20 cellular contexts compared by ENCODE assay signal in the genomic region with DNA sequence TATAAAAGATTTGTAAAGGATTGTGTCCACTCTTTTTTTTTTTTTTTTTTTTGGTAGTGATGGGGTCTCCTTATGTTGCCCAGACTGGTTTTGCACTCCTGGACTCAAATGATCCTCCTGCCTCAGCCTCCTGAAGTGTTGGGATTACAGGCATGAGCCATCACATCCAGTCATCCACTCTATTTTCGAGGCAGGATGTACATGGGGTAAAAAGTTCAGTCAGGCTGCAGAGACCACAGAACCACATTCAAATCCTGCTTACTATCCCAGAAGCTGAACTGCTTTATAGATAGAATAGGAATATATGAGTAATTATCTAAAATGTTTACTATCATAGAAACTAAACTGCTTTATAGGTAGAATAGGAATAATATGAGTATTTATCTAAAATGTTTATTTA. TPM values are rescaled to one million over a fixed set of nuclear protein-coding genes. Genes with fewer than 3 reads are reported as not detected.
A peak's percentile ranks its signal among the peaks of the same experiment; 100 is the strongest.
DNase-seq lines count a peak whose midpoint lies in the region; ATAC-seq and TF ChIP-seq lines count a peak whose summit lies in the region.
"Had no signal": no experiment of that assay in that cellular context is flagged by ENCODE, and none has a peak within 500 bp of the region (broad histone marks: within the 10 kb centered on the region; RNA-seq: fewer than 3 reads in every experiment).

No MANE protein-coding gene starts in this region.

- no peaks in the 10 kb centered on the region for H3K9me3 ChIP-seq in ascending aorta
- H3K9me3 ChIP-seq: BLaER1 treated with 17β-estradiol and CSF1 and Interleukin-3, amounts not matched to agents 10 nM and 100 nM had no signal

- DNase-seq in A172 (ENCODE audit: low spot score): peak; percentile 4
- DNase-seq in HFFc6: peak; percentile 36
- peak; percentile 4 for DNase-seq in astrocyte of the cerebellum (ENCODE audit: low read depth)
- DNase-seq in foreskin fibroblast: peak; percentile 52 to 63
- no peak for DNase-seq in stimulated activated naive CD4-positive, alpha-beta T cell treated with Interleukin-2 at 50 U/mL for 16 hours (lab: John Stamatoyannopoulos, UW)
- DNase-seq in AG20443 (ENCODE audit: low spot score): no peak
- DNase-seq in ascending aorta (ENCODE audit: low spot score in 2 of 2): no peak
- DNase-seq: activated CD4-positive, alpha-beta T cell treated with anti-CD3 and anti-CD28 coated beads for 36 hours; activated gamma-delta T cell treated with Interleukin-2 at 50 U/mL for 16 hours; COR-L47; DMS79; heart right ventricle; left colon; NCI-H1436 treated with DMSO at 0.1 percent for 48 hours; NCI-H510A; stimulated activated CD4-positive, alpha-beta T cell treated with anti-CD3 and anti-CD28 coated beads, Interleukin-1b, Interleukin-23, amount 100 ng/mL, for 48 hours; T-helper 2 cell had no signal

- H3K27ac ChIP-seq in ascending aorta: no peak overlapping the region
- H3K27ac ChIP-seq: BLaER1 treated with 17β-estradiol and CSF1 and Interleukin-3, amounts not matched to agents 10 nM and 100 nM; heart right ventricle had no signal

- H3K4me1 ChIP-seq in ascending aorta: no peaks in the 10 kb centered on the region
- H3K4me1 ChIP-seq: BLaER1 treated with 17β-estradiol and CSF1 and Interleukin-3, amounts not matched to agents 10 nM and 100 nM; heart right ventricle had no signal

- H3K36me3 Mint-ChIP-seq in HFFc6 (ENCODE audit: low read depth): peaks cover 34% of the 10 kb centered on the region
- H3K36me3 Mint-ChIP-seq: memory B cell had no signal

- in situ Hi-C loops in astrocyte of the cerebellum (cut with HindIII; ENCODE audit: low sequenced_read_pairs): no loop called here

- ATAC-seq in GM21528 (IDR thresholded peaks at IDR 0.05; ENCODE audit: low FRiP score, unreplicated experiment): no peak
- ATAC-seq: activated CD4-positive, alpha-beta T cell treated with anti-CD3 and anti-CD28 coated beads for 36 hours; heart right ventricle; left colon had no signal

- H3K4me3 ChIP-seq in astrocyte of the cerebellum (ENCODE audit: low read depth, low read length): no peak overlapping the region
- no peak overlapping the region for H3K4me3 ChIP-seq in foreskin fibroblast (ENCODE audit: low read depth in 1 of 2, low read length in 2 of 2)
- H3K4me3 ChIP-seq in ascending aorta: no peak overlapping the region
- H3K4me3 ChIP-seq: BLaER1 treated with 17β-estradiol and CSF1 and Interleukin-3, amounts not matched to agents 10 nM and 100 nM; heart right ventricle had no signal

- no peak for TF ChIP-seq CTCF in HFFc6 (IDR thresholded peaks at IDR 0.05)
- TF ChIP-seq CTCF in astrocyte of the cerebellum (IDR thresholded peaks at IDR 0.05; ENCODE audit: low read depth, low read length, missing control alignments): no peak
- no peak for TF ChIP-seq CTCF in foreskin fibroblast (IDR thresholded peaks at IDR 0.05; ENCODE audit: low read depth, low read length)
- no peak for TF ChIP-seq CTCF in ascending aorta (IDR thresholded peaks at IDR 0.05)

- no peak overlapping the region for H3K27ac Mint-ChIP-seq in HFFc6
- H3K27ac Mint-ChIP-seq: activated CD4-positive, alpha-beta T cell treated with anti-CD3 and anti-CD28 coated beads for 36 hours; memory B cell had no signal

- no peak overlapping the region for H3K4me3 Mint-ChIP-seq in HFFc6
- H3K4me3 Mint-ChIP-seq: activated CD4-positive, alpha-beta T cell treated with anti-CD3 and anti-CD28 coated beads for 36 hours; memory B cell had no signal

- no peaks in the 10 kb centered on the region for H3K36me3 ChIP-seq in ascending aorta
- H3K36me3 ChIP-seq: BLaER1 treated with 17β-estradiol and CSF1 and Interleukin-3, amounts not matched to agents 10 nM and 100 nM; heart right ventricle had no signal

- H3K4me1 Mint-ChIP-seq in HFFc6 (ENCODE audit: low read depth): peaks cover 73% of the 10 kb centered on the region
- H3K4me1 Mint-ChIP-seq: activated CD4-positive, alpha-beta T cell treated with anti-CD3 and anti-CD28 coated beads for 36 hours; memory B cell had no signal

- H3K9me3 Mint-ChIP-seq in HFFc6: no peaks in the 10 kb centered on the region
- H3K9me3 Mint-ChIP-seq: memory B cell had no signal

- H3K27me3 ChIP-seq in ascending aorta: no peaks in the 10 kb centered on the region
- H3K27me3 ChIP-seq: BLaER1 treated with 17β-estradiol and CSF1 and Interleukin-3, amounts not matched to agents 10 nM and 100 nM; heart right ventricle had no signal

- intact Hi-C loops in ascending aorta (cut with DNase I): no loop called here

- no peaks in the 10 kb centered on the region; the same call in 1 of the 2 replicates for H3K27me3 Mint-ChIP-seq in HFFc6 (ENCODE audit: insufficient read depth)
- H3K27me3 Mint-ChIP-seq: memory B cell had no signal

RNA-seq across cellular contexts. Expression of gene KCNK2, which starts 26.0 kb away (rescaled TPM):
- total RNA-seq in A172 (2014; rRNA removed; shearing (Covaris generic)): 0.05 and 0.29 TPM in 2 replicates
- 10 to 100 TPM; 50.1 to 93.1 (median 85.0) TPM for total RNA-seq in HFFc6 (2021; fragmentation: NEBNext Ultra II Directional; extraction: Animal tissue kit (Norgen Biotek cat#: 25700))
- total RNA-seq in ascending aorta: 0.85 TPM
- total RNA-seq: activated CD4-positive, alpha-beta T cell treated with anti-CD3 and anti-CD28 coated beads for 36 hours had no signal

Comparison
In these comparisons a context has a peak if more than half of its experiments do, and no peak if none do; other contexts are left out.
1. DNase-seq: peak in A172 (single experiment), HFFc6 (single experiment), astrocyte of the cerebellum (single experiment) and foreskin fibroblast (2 of 2); none in stimulated activated naive CD4-positive, alpha-beta T cell treated with Interleukin-2 at 50 U/mL for 16 hours (single experiment), AG20443 (single experiment) and ascending aorta (0 of 2).
2. RNA of gene KCNK2, which starts 26.0 kb away (total RNA-seq): 50.1 to 93.1 TPM in HFFc6; 0.85 TPM in ascending aorta (single experiment) and 0.05 to 0.29 TPM in A172; every median in the first group is over 10 times any median in the second.